ENCODE assay signal across 1 cellular context in the genomic region with DNA sequence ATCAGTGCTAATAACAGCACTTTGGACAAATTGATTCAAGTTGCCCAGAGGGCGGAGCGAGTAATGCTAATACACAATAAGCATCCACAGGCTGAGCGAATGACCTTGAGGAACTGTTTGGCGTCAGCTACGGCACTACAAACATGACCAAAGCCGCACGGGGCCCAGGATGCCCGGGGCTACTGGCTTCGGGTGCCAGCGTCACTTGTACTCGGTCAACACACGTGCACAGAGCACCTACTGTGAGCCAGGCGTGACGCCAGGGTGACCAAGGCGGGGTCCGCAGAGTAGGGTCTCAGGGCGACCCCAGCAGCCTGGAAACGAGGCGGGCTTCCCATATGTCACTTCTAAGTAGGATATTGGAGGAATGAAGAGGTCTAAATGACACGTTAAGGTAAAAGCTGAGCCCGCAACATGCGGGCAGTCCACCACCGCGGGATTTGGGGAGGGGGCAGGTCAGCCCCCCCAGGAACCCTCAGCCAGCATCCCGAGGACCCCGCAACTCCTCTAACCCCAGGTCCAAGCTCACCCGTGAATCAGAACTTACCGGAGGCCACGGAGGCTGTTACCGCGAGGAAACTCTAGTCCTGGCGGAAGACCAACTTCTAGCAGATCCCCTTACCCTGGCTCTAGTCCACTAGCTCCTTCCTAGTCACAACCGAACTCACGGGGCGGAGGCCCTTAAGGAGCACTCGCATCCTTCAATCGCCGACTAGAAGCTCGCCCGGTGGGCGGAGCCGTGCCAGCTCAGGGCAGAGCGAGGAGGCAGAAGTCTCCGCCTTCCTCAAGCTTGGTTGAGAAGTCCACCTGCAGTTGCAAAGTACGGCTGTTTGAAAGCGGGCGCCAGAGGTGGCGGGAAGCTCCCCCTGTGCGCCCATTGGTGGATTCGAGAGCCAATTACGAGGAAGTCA.
TF ChIP-seq lines count a peak whose summit lies in the region.

A gene with protein sequence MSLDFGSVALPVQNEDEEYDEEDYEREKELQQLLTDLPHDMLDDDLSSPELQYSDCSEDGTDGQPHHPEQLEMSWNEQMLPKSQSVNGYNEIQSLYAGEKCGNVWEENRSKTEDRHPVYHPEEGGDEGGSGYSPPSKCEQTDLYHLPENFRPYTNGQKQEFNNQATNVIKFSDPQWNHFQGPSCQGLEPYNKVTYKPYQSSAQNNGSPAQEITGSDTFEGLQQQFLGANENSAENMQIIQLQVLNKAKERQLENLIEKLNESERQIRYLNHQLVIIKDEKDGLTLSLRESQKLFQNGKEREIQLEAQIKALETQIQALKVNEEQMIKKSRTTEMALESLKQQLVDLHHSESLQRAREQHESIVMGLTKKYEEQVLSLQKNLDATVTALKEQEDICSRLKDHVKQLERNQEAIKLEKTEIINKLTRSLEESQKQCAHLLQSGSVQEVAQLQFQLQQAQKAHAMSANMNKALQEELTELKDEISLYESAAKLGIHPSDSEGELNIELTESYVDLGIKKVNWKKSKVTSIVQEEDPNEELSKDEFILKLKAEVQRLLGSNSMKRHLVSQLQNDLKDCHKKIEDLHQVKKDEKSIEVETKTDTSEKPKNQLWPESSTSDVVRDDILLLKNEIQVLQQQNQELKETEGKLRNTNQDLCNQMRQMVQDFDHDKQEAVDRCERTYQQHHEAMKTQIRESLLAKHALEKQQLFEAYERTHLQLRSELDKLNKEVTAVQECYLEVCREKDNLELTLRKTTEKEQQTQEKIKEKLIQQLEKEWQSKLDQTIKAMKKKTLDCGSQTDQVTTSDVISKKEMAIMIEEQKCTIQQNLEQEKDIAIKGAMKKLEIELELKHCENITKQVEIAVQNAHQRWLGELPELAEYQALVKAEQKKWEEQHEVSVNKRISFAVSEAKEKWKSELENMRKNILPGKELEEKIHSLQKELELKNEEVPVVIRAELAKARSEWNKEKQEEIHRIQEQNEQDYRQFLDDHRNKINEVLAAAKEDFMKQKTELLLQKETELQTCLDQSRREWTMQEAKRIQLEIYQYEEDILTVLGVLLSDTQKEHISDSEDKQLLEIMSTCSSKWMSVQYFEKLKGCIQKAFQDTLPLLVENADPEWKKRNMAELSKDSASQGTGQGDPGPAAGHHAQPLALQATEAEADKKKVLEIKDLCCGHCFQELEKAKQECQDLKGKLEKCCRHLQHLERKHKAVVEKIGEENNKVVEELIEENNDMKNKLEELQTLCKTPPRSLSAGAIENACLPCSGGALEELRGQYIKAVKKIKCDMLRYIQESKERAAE (N-terminal part only) (minus strand): TSS at position 656 of the 911 bp plus-strand sequence. CDS start 5,420 bp downstream, outside the sequence.

TF ChIP-seq in H1, 55 proteins besides CTCF, POLR2A, EP300 and RAD21:
- TF ChIP-seq, protein P1, sequence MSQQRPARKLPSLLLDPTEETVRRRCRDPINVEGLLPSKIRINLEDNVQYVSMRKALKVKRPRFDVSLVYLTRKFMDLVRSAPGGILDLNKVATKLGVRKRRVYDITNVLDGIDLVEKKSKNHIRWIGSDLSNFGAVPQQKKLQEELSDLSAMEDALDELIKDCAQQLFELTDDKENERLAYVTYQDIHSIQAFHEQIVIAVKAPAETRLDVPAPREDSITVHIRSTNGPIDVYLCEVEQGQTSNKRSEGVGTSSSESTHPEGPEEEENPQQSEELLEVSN (IDR thresholded peaks at IDR 0.05) = peak; percentile 54
- TF ChIP-seq POU5F1 (IDR thresholded peaks at IDR 0.05; ENCODE audit: low read depth, low read length) (no peak), POLR2AphosphoS5 (IDR thresholded peaks at IDR 0.05; ENCODE audit: low read depth, low read length) (peak; percentile 79), SIN3A (conservative IDR thresholded peaks at IDR 0.05 in 1 of 2, IDR thresholded peaks at IDR 0.05 in 1 of 2; ENCODE audit: low read depth in 1 of 2, low read length in 2 of 2) (peak in 1 of 2 experiments; percentile 51; a peak in 1 of 4 replicates), BACH1 (IDR thresholded peaks at IDR 0.05; ENCODE audit: low read length) (no peak), RBBP5 (IDR thresholded peaks at IDR 0.05; ENCODE audit: borderline replicate concordance, low read depth, low read length) (no peak; the same call in 1 of the 2 replicates), TEAD4 (IDR thresholded peaks at IDR 0.05; ENCODE audit: low read depth, low read length) (no peak), CREB1 (IDR thresholded peaks at IDR 0.05) (peak; percentile 50; the same call in 1 of the 2 replicates), CBX8 (IDR thresholded peaks at IDR 0.05; ENCODE audit: borderline replicate concordance, low read depth, low read length) (no peak), CHD2 (IDR thresholded peaks at IDR 0.05; ENCODE audit: low read length) (peak; percentile 84), PHF8 (conservative IDR thresholded peaks at IDR 0.05; ENCODE audit: low read depth, low read length) (peak; percentile 67), KDM4A (IDR thresholded peaks at IDR 0.05; ENCODE audit: low read depth, low read length, severe bottlenecking) (peak; percentile 89), TBP (IDR thresholded peaks at IDR 0.05; ENCODE audit: low read depth, low read length) (peak; percentile 76; the same call in 1 of the 2 replicates), ASH2L (IDR thresholded peaks at IDR 0.05; ENCODE audit: low read length) (peak; percentile 50), HDAC2 (IDR thresholded peaks at IDR 0.05; ENCODE audit: borderline replicate concordance in 1 of 2, low read depth in 2 of 2, low read length in 2 of 2) (0 out of 4 replicates have a peak, but pooled peaks of 1 of the 2 experiments have one; percentile 25), SAP30 (IDR thresholded peaks at IDR 0.05; ENCODE audit: insufficient read depth, insufficient replicate concordance, low read length) (no peak), TAF1 (IDR thresholded peaks at IDR 0.05; ENCODE audit: low read depth, low read length) (peak; percentile 72; the same call in 1 of the 2 replicates), RXRA (IDR thresholded peaks at IDR 0.05; ENCODE audit: insufficient read depth, low read depth, low read length) (no peak), SP2 (IDR thresholded peaks at IDR 0.05; ENCODE audit: low read length) (peak; percentile 70), TAF7 (optimal IDR thresholded peaks at IDR 0.05; ENCODE audit: borderline replicate concordance, low read depth, low read length) (peak; percentile 45), SP1 (IDR thresholded peaks at IDR 0.05; ENCODE audit: low read depth, low read length) (peak; percentile 93)
- TF ChIP-seq, protein P2, sequence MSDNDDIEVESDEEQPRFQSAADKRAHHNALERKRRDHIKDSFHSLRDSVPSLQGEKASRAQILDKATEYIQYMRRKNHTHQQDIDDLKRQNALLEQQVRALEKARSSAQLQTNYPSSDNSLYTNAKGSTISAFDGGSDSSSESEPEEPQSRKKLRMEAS (IDR thresholded peaks at IDR 0.05) = peak; percentile 66
